In the genomic region with DNA sequence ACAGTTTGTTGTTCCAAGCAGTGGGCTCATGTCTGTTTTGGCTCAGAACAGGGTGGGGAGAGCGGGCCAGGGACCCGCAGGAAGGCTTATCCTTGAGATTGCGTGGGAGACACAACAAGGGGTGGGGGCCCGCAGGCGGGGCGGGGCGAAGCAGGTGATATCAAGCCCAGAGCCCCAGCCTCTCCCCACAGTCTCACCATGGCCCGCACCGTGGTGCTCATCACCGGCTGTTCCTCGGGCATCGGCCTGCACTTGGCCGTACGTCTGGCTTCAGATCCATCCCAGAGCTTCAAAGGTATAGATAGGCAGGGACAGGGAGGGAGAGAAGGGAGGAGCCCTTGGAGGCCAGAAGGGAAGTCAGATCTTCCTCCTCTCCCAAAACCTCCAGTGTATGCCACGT, we compare ENCODE assay signal across 8 cellular contexts. TPM values are rescaled to one million over a fixed set of nuclear protein-coding genes. Genes with fewer than 3 reads are reported as not detected.
DNase-seq lines count a peak whose midpoint lies in the region; ATAC-seq and TF ChIP-seq lines count a peak whose summit lies in the region.
"Not testable (repeated sequence)": the region's sequence is repeated elsewhere in the genome, so short reads cannot be mapped to it uniquely, and the experiment has no call there.

A gene with protein sequence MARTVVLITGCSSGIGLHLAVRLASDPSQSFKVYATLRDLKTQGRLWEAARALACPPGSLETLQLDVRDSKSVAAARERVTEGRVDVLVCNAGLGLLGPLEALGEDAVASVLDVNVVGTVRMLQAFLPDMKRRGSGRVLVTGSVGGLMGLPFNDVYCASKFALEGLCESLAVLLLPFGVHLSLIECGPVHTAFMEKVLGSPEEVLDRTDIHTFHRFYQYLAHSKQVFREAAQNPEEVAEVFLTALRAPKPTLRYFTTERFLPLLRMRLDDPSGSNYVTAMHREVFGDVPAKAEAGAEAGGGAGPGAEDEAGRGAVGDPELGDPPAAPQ (plus strand): TSS at position 188 of the 400 bp plus-strand sequence. CDS start 11 bp downstream, at position 199.

- peak within 1 kb of the TSS; percentile 72 for H3K4me2 ChIP-seq in neuronal stem cell (ENCODE audit: insufficient read depth, low read length, poor library complexity, severe bottlenecking)

- not testable (repeated sequence) for TF ChIP-seq POLR2A in suprapubic skin (IDR thresholded peaks at IDR 0.05)

- not testable (repeated sequence) for TF ChIP-seq EP300 in suprapubic skin (IDR thresholded peaks at IDR 0.05)

- not testable (repeated sequence) for H3K9ac ChIP-seq in HUES6 (ENCODE audit: low read length); neuronal stem cell (ENCODE audit: low read depth, low read length, poor library complexity)

- H2BK12ac ChIP-seq in neuronal stem cell (ENCODE audit: low read length): not testable (repeated sequence)

- H3K36me3 ChIP-seq in HUES6 (ENCODE audit: control insufficient read depth, insufficient read depth, low read length); left lung; neuronal stem cell (replicated peaks in 1 of 2; ENCODE audit: control insufficient read depth in 2 of 2, insufficient read depth in 2 of 2, low read length in 2 of 2); suprapubic skin: not testable (repeated sequence)
- peaks cover 14% of the 10 kb centered on the region for H3K36me3 ChIP-seq in WERI-Rb-1

- not testable (repeated sequence) for TF ChIP-seq CTCF in C4-2B (conservative IDR thresholded peaks at IDR 0.05); WERI-Rb-1 (IDR thresholded peaks at IDR 0.05; ENCODE audit: low read depth, low read length); astrocyte of the cerebellum (IDR thresholded peaks at IDR 0.05; ENCODE audit: low read depth, low read length, missing control alignments); epithelial cell of proximal tubule (conservative IDR thresholded peaks at IDR 0.05; ENCODE audit: low read depth, low read length); left lung (IDR thresholded peaks at IDR 0.05); suprapubic skin (IDR thresholded peaks at IDR 0.05)

- not testable (repeated sequence) for ATAC-seq in left lung

- peak within 1 kb of the TSS; percentile 54 for H2AK5ac ChIP-seq in neuronal stem cell (ENCODE audit: low read depth, low read length)

- not testable (repeated sequence) for H2AFZ ChIP-seq in neuronal stem cell (ENCODE audit: low read length)

- not testable (repeated sequence) for DNase-seq in WERI-Rb-1; astrocyte of the cerebellum (ENCODE audit: low read depth); epithelial cell of proximal tubule (ENCODE audit: low read depth); left lung; neuronal stem cell (ENCODE audit: low spot score); suprapubic skin (ENCODE audit: low spot score in 2 of 2)

- intact Hi-C loops in left lung (cut with DNase I): not testable (repeated sequence)

- H3K79me1 ChIP-seq in neuronal stem cell (ENCODE audit: low read depth, low read length): not testable (repeated sequence)

- peak within 1 kb of the TSS; percentile 72 for H2BK120ac ChIP-seq in neuronal stem cell (ENCODE audit: low read depth, low read length)

- peak within 1 kb of the TSS; percentile 66 for H2BK5ac ChIP-seq in neuronal stem cell (ENCODE audit: low read length)

- not testable (repeated sequence) for H3K14ac ChIP-seq in neuronal stem cell (ENCODE audit: low read length)

- not testable (repeated sequence) for H3K9me3 ChIP-seq in HUES6 (ENCODE audit: control insufficient read depth, insufficient read depth, low read depth, low read length); WERI-Rb-1 (ENCODE audit: severe bottlenecking); left lung; neuronal stem cell (replicated peaks in 1 of 2; ENCODE audit: control insufficient read depth in 2 of 2, insufficient read depth in 1 of 2, low read depth in 1 of 2, low read length in 2 of 2); suprapubic skin

- not testable (repeated sequence) for H3K18ac ChIP-seq in neuronal stem cell (ENCODE audit: low read length)

- peak within 1 kb of the TSS; percentile 43 for H4K8ac ChIP-seq in neuronal stem cell (ENCODE audit: low read depth, low read length)

- not testable (repeated sequence) for H3K27me3 ChIP-seq in HUES6 (ENCODE audit: control insufficient read depth, insufficient read depth, low read length); WERI-Rb-1 (ENCODE audit: insufficient read depth, low read depth, severe bottlenecking); neuronal stem cell (ENCODE audit: control insufficient read depth in 3 of 3, insufficient read depth in 3 of 3, low read depth in 1 of 3, low read length in 3 of 3); suprapubic skin
- peaks cover 0 to 17% of the 10 kb centered on the region in 2 donors for H3K27me3 ChIP-seq in left lung

- not testable (repeated sequence) for H2BK15ac ChIP-seq in neuronal stem cell (ENCODE audit: low read length)

- H3K4me3 ChIP-seq in HUES6 (ENCODE audit: low read depth, low read length) (peak within 1 kb of the TSS; percentile 95), astrocyte of the cerebellum (ENCODE audit: low read depth, low read length) (peak within 1 kb of the TSS; percentile 75), epithelial cell of proximal tubule (ENCODE audit: low read depth, low read length) (peak within 1 kb of the TSS; percentile 86), left lung (peak within 1 kb of the TSS; percentile 73 to 88), neuronal stem cell (ENCODE audit: low read length in 2 of 2) (peak within 1 kb of the TSS; percentile 89 to 97), suprapubic skin (peak within 1 kb of the TSS; percentile 88)
- H3K4me3 ChIP-seq in WERI-Rb-1 (ENCODE audit: low read depth, low read length): not testable (repeated sequence)

- H3K27ac ChIP-seq in C4-2B: peak within 1 kb of the TSS; percentile 95
- not testable (repeated sequence) for H3K27ac ChIP-seq in HUES6 (ENCODE audit: low read depth, low read length); left lung; neuronal stem cell (replicated peaks; ENCODE audit: low read length)
- 0 out of 2 replicates have a peak within 1 kb of the TSS, but pooled peaks have one; percentile 7 for H3K27ac ChIP-seq in WERI-Rb-1
- H3K27ac ChIP-seq in suprapubic skin: peak within 1 kb of the TSS; percentile 81

- not testable (repeated sequence) for H4K91ac ChIP-seq in neuronal stem cell (ENCODE audit: low read depth, low read length, poor library complexity)

- WGBS in neuronal stem cell (ENCODE audit: extremely low coverage in 2 of 2, insufficient read length in 2 of 2, insufficient replicate concordance in 1 of 2), 2 donors: no CpG with 5 or more reads among the region's 15 CpGs
- 92% methylated on average over 15 of the region's 15 CpGs for WGBS in suprapubic skin

- in situ Hi-C loops in astrocyte of the cerebellum (cut with HindIII; ENCODE audit: low sequenced_read_pairs): not testable (repeated sequence)

- H3K4ac ChIP-seq in neuronal stem cell (ENCODE audit: low read length): not testable (repeated sequence)

- peak within 1 kb of the TSS; percentile 37 for H3K23ac ChIP-seq in neuronal stem cell (ENCODE audit: low read depth, low read length, poor library complexity)

- peaks cover 16% of the 10 kb centered on the region for H3K4me1 ChIP-seq in HUES6 (ENCODE audit: control insufficient read depth, insufficient read depth, low read length)
- H3K4me1 ChIP-seq in left lung: peaks cover 16 to 33% of the 10 kb centered on the region in 2 donors
- peaks cover 6 to 13% of the 10 kb centered on the region in 2 donors for H3K4me1 ChIP-seq in neuronal stem cell (ENCODE audit: control insufficient read depth in 2 of 2, insufficient read depth in 1 of 2, low read depth in 1 of 2, low read length in 2 of 2)
- peaks cover 44% of the 10 kb centered on the region for H3K4me1 ChIP-seq in suprapubic skin

RNA-seq across cellular contexts. Expression of the gene that starts here (rescaled TPM):
- 0.75 and 0.94 TPM in 2 replicates for total RNA-seq in epithelial cell of proximal tubule
- total RNA-seq in left lung: 1 to 10 TPM; 1.2 to 1.7 TPM
- polyA plus RNA-seq in neuronal stem cell (2013, experiment 1 of 2): 1.6 TPM
- polyA plus RNA-seq in neuronal stem cell (2013, experiment 2 of 2): 1.8 TPM
- 1 to 10 TPM; 1.2 to 8.8 (median 3.2) TPM for total RNA-seq in suprapubic skin
